7 cellular contexts compared by ENCODE assay signal in the genomic region with DNA sequence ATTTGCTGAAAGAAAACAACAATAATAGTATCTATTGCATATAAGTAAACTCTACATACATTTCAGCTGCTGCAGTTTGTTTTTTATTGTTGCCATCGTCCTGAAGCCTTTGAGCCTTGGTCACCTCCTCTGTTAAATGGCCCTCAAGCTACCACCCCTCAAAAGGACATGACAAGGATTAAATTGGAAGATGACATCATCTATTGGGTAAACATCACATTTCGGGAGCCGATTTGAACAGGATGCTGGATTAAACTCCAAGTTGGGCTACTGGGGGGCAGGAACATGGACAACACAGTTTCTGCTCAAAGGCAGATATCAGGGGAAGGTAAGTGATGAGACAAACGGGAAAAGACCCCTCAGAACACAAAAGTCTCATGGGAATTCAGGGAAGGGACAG.
"Had no signal": no experiment of that assay in that cellular context is flagged by ENCODE, and none has a peak within 500 bp of the region (broad histone marks: within the 10 kb centered on the region; RNA-seq: fewer than 3 reads in every experiment).

No MANE protein-coding gene starts in this region.

- H3K27ac ChIP-seq: GM23248, KMS-11 had no signal

- DNase-seq: GM23248, GOT3, H7, KBM-7 had no signal

- H3K4me2 ChIP-seq: KMS-11 had no signal

- H3K4me1 ChIP-seq: HAP-1 had no signal

- H3K36me3 ChIP-seq: HAP-1 had no signal

- H2AFZ ChIP-seq: GM23248 had no signal

- ATAC-seq: HCT116 had no signal

- H3K9ac ChIP-seq: GM23248, KMS-11 had no signal

- H3K9me3 ChIP-seq: HAP-1 had no signal

- H3K4me3 ChIP-seq: GM23248, HAP-1 had no signal
